In the genomic region with DNA sequence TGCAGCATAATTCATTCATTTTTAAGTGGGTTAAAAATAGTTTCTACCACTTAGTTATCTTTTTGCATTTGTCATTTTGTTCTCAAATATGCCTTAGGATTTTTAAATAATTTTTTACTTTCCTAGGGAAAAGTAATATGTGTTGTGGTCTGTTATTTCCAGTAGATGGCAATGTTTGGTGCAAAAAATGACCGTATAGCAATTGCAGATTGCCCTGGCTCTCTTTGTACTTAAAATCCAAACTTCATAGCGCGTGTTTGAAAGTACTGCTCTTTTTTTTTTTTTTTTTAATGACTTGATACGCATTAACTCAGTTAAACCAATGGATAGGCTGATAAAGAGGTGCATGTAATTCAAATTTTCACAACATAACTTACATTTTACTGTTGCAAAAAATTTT, we compare ENCODE assay signal across 8 cellular contexts.
DNase-seq lines count a peak whose midpoint lies in the region; ATAC-seq and TF ChIP-seq lines count a peak whose summit lies in the region.

No MANE protein-coding gene starts in this region.

- no peak overlapping the region for H3K27ac Mint-ChIP-seq in nephron progenitor cell

- no peak overlapping the region for H3K4me3 Mint-ChIP-seq in nephron progenitor cell

- DNase-seq in NCI-H1092 treated with DMSO at 0.1 percent for 48 hours (lab: John Stamatoyannopoulos, UW) (peak; percentile 5), NCI-H1092 (lab: John Stamatoyannopoulos, UW) (no peak), NCI-H146 (lab: John Stamatoyannopoulos, UW) (peak; percentile 30), cerebellum (ENCODE audit: low spot score) (peak; percentile 28), nephron progenitor cell (no peak)
- DNase-seq in activated effector memory CD4-positive, alpha-beta T cell treated with Interleukin-2 at 50 U/mL for 16 hours = no peak

- peaks cover 5% of the 10 kb centered on the region for H3K36me3 Mint-ChIP-seq in nephron progenitor cell (ENCODE audit: low read depth)

- no peaks in the 10 kb centered on the region for H3K27me3 Mint-ChIP-seq in nephron progenitor cell (ENCODE audit: low read depth, poor library complexity)

- peak; percentile 23 for TF ChIP-seq CTCF in nephron progenitor cell (IDR thresholded peaks at IDR 0.05)

- peaks cover 27% of the 10 kb centered on the region for H3K9me3 Mint-ChIP-seq in nephron progenitor cell

- ATAC-seq in HG03439 (IDR thresholded peaks at IDR 0.05; ENCODE audit: unreplicated experiment) = no peak
- no peak for ATAC-seq in HG03095 (IDR thresholded peaks at IDR 0.05; ENCODE audit: unreplicated experiment)

- H3K4me1 Mint-ChIP-seq in nephron progenitor cell = no peaks in the 10 kb centered on the region

Comparison
In these comparisons a context has a peak if more than half of its experiments do, and no peak if none do; other contexts are left out.
1. DNase-seq: peak in NCI-H1092 treated with DMSO at 0.1 percent for 48 hours (single experiment), NCI-H146 (single experiment) and cerebellum (single experiment); none in NCI-H1092 (single experiment), nephron progenitor cell (single experiment) and activated effector memory CD4-positive, alpha-beta T cell treated with Interleukin-2 at 50 U/mL for 16 hours (single experiment).